In the genomic region with DNA sequence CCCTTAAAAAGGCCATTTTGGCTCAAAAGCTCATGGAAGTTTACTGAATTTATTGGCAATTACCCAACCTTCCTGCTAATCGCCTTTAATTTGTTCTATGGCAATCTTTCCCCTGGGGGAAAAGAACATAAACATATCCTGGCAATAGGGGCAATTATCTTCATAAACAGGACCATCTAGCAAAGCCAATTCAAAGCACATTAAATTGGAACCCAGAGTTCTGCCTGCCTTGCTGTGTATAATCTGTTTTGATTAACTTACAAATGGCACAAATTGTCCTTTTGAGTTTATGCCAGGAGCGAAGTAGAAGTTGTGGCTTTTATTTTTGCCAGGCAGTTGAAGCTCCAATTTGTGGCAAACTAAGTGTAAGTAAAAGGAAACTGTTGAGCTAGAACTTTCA, we compare ENCODE assay signal across 18 cellular contexts.
A peak's percentile ranks its signal among the peaks of the same experiment; 100 is the strongest.
DNase-seq lines count a peak whose midpoint lies in the region; ATAC-seq, FAIRE-seq and TF ChIP-seq lines count a peak whose summit lies in the region.
"Had no signal": no experiment of that assay in that cellular context is flagged by ENCODE, and none has a peak within 500 bp of the region (broad histone marks: within the 10 kb centered on the region; RNA-seq: fewer than 3 reads in every experiment).

No MANE protein-coding gene starts in this region.

- H2BK120ac ChIP-seq in H1 (replicated peaks; ENCODE audit: low read depth, low read length): no peak overlapping the region

- H3K18ac ChIP-seq in H1 (ENCODE audit: extremely low read depth, low read length): no peak overlapping the region

- no peak overlapping the region for H3K14ac ChIP-seq in H1 (ENCODE audit: insufficient read length)

- TF ChIP-seq EP300 in H1 (IDR thresholded peaks at IDR 0.05; ENCODE audit: borderline replicate concordance in 1 of 2, low read depth in 2 of 2, low read length in 2 of 2): no peak

- H3K9ac ChIP-seq in H1 (replicated peaks in 1 of 4; ENCODE audit: extremely low read depth in 1 of 4, low read depth in 3 of 4, low read length in 3 of 4): no peak overlapping the region

- no peak overlapping the region for H3K27ac ChIP-seq in H1 (ENCODE audit: low read depth, low read length)
- H3K27ac ChIP-seq: HL-60 had no signal

- WGBS in H1 (ENCODE audit: extremely low coverage in 1 of 2, insufficient coverage in 1 of 2, insufficient read length in 1 of 2, insufficient replicate concordance in 2 of 2, low coverage in 1 of 2, low lambda C conversion rate in 2 of 2, missing lambda C conversion rate in 1 of 2), 2 experiments: 90% methylated on average over 2 of the region's 2 CpGs; no CpG with 5 or more reads in 1 of the 2 experiments

- H3K4me3 ChIP-seq in H1 (ENCODE audit: extremely low read depth in 1 of 4, insufficient read depth in 2 of 4, low read depth in 3 of 4, low read length in 4 of 4): no peak overlapping the region

- DNase-seq in NCI-H146 (lab: John Stamatoyannopoulos, UW) (peak; percentile 50), NCI-H146 treated with DMSO at 0.1 percent for 48 hours (lab: John Stamatoyannopoulos, UW; ENCODE audit: unreplicated experiment) (no peak), NCI-H1105 (lab: John Stamatoyannopoulos, UW) (peak; percentile 98), NCI-H446 (lab: John Stamatoyannopoulos, UW) (peak; percentile 70 to 86), H1 (ENCODE audit: low read depth in 1 of 2, low spot score in 2 of 2) (no peak), putamen (ENCODE audit: low spot score) (no peak)
- DNase-seq: 8988T, DMS153, HCEC 1CT, NCI-H187, NCI-H226, NCI-H82, T-cell, T-helper 9 cell had no signal

- no peaks in the 10 kb centered on the region for H3K36me3 ChIP-seq in H1 (ENCODE audit: control insufficient read depth in 2 of 4, insufficient read depth in 4 of 4, low read length in 3 of 4)

- no peak overlapping the region for H4K91ac ChIP-seq in H1 (replicated peaks; ENCODE audit: insufficient read length, low read length)

- no peaks in the 10 kb centered on the region; the same call in 1 of the 2 replicates for H3K23me2 ChIP-seq in H1 (ENCODE audit: low read depth, low read length)

- no peaks in the 10 kb centered on the region for H3K9me3 ChIP-seq in H1 (ENCODE audit: insufficient read depth in 2 of 2, low read depth in 1 of 2, low read length in 1 of 2)

- H3K23ac ChIP-seq in H1 (ENCODE audit: insufficient read length): no peak overlapping the region

- H4K8ac ChIP-seq in H1 (ENCODE audit: extremely low read depth, insufficient read depth, low read length): no peak overlapping the region

- H3K4me2 ChIP-seq in H1 (ENCODE audit: insufficient read depth in 1 of 2, low read depth in 2 of 2, low read length in 2 of 2): no peak overlapping the region

- no peak overlapping the region for H2AK5ac ChIP-seq in H1 (ENCODE audit: low read depth, low read length)

- H3K27me3 ChIP-seq in H1 (replicated peaks in 1 of 4; ENCODE audit: control insufficient read depth in 3 of 4, extremely low read depth in 1 of 4, insufficient read depth in 3 of 4, low read length in 3 of 4): no peaks in the 10 kb centered on the region

- no peak overlapping the region for H2BK15ac ChIP-seq in H1 (ENCODE audit: low read length)

- no peak for TF ChIP-seq CTCF in H1 (IDR thresholded peaks at IDR 0.05; ENCODE audit: control extremely low read depth in 1 of 3, insufficient read depth in 1 of 3, low read depth in 1 of 3, low read length in 3 of 3)

- no peaks in the 10 kb centered on the region for H3K79me1 ChIP-seq in H1 (ENCODE audit: low read depth, low read length)

- TF ChIP-seq POLR2A in H1 (IDR thresholded peaks at IDR 0.05; ENCODE audit: control extremely low read depth in 1 of 2, low read depth in 2 of 2, low read length in 2 of 2): no peak

- H4K20me1 ChIP-seq in H1 (replicated peaks in 1 of 2; ENCODE audit: control insufficient read depth in 1 of 2, insufficient read depth in 2 of 2, low read length in 2 of 2): no peaks in the 10 kb centered on the region

- H2BK5ac ChIP-seq in H1 (ENCODE audit: low read depth, low read length): no peak overlapping the region

- H2BK12ac ChIP-seq in H1 (ENCODE audit: low read depth, low read length): no peak overlapping the region

- no peaks in the 10 kb centered on the region for H3K4me1 ChIP-seq in H1 (replicated peaks in 1 of 4; ENCODE audit: control insufficient read depth in 3 of 4, insufficient read depth in 4 of 4, low read length in 3 of 4)

- CTCF ChIA-PET in H1 (lab: Charles Lee; ENCODE audit: partially characterized antibody): interaction anchor here (1.3 kb wide), 1 partner anchor 8 kb away, joined by 4 read pairs; no protein-coding TSS in a partner anchor

- no peak for FAIRE-seq in H1 (lab: Jason Lieb, UNC)
- FAIRE-seq: HTR-8/SVneo had no signal

- H3K79me2 ChIP-seq in H1 (ENCODE audit: control insufficient read depth in 1 of 2, insufficient read depth in 2 of 2, low read length in 2 of 2): no peaks in the 10 kb centered on the region

- H2BK20ac ChIP-seq in H1 (ENCODE audit: low read length): no peak overlapping the region

- H2AFZ ChIP-seq in H1 (ENCODE audit: low read length): peak overlapping the region; percentile 47; the same call in 1 of the 2 replicates

- no peak overlapping the region for H3K56ac ChIP-seq in H1 (replicated peaks; ENCODE audit: insufficient read length, low read depth, low read length)

- ATAC-seq in HG03432 (IDR thresholded peaks at IDR 0.05; ENCODE audit: unreplicated experiment) (no peak), HG03108 (IDR thresholded peaks at IDR 0.05; ENCODE audit: unreplicated experiment) (no peak)
- ATAC-seq: T-cell had no signal

- no peak overlapping the region for H3K4ac ChIP-seq in H1 (replicated peaks; ENCODE audit: insufficient read length, low read depth, low read length)

- TF ChIP-seq RAD21 in H1 (IDR thresholded peaks at IDR 0.05 in 1 of 2, conservative IDR thresholded peaks at IDR 0.05 in 1 of 2; ENCODE audit: low read depth in 2 of 2, low read length in 2 of 2): no peak

- no peak overlapping the region for H4K5ac ChIP-seq in H1 (ENCODE audit: insufficient read length, low read depth, low read length)

- POLR2A ChIA-PET in H1 (lab: Charles Lee; ENCODE audit: partially characterized antibody): no interaction called here

TF ChIP-seq in H1, 55 proteins besides CTCF, POLR2A, EP300 and RAD21:
- TF ChIP-seq ZNF274 (IDR thresholded peaks at IDR 0.05; ENCODE audit: borderline replicate concordance, extremely low read depth, low read length) (no peak), KDM4A (IDR thresholded peaks at IDR 0.05; ENCODE audit: low read depth, low read length, severe bottlenecking) (no peak), HDAC2 (IDR thresholded peaks at IDR 0.05; ENCODE audit: borderline replicate concordance in 1 of 2, low read depth in 2 of 2, low read length in 2 of 2) (no peak), SIRT6 (IDR thresholded peaks at IDR 0.05; ENCODE audit: low read length) (no peak), JUND (IDR thresholded peaks at IDR 0.05; ENCODE audit: low read length) (no peak), GTF2F1 (IDR thresholded peaks at IDR 0.05; ENCODE audit: borderline replicate concordance, low read depth, low read length) (no peak), FOSL1 (IDR thresholded peaks at IDR 0.05; ENCODE audit: insufficient read depth, low read depth, low read length) (no peak), SAP30 (IDR thresholded peaks at IDR 0.05; ENCODE audit: insufficient read depth, insufficient replicate concordance, low read length) (no peak), SRF (IDR thresholded peaks at IDR 0.05; ENCODE audit: low read depth, low read length) (no peak), BRCA1 (IDR thresholded peaks at IDR 0.05; ENCODE audit: low read depth, low read length) (no peak), TAF1 (IDR thresholded peaks at IDR 0.05; ENCODE audit: low read depth, low read length) (no peak), ATF3 (IDR thresholded peaks at IDR 0.05; ENCODE audit: insufficient read depth, low read depth, low read length) (no peak), PHF8 (conservative IDR thresholded peaks at IDR 0.05; ENCODE audit: low read depth, low read length) (no peak), SIN3A (conservative IDR thresholded peaks at IDR 0.05 in 1 of 2, IDR thresholded peaks at IDR 0.05 in 1 of 2; ENCODE audit: low read depth in 1 of 2, low read length in 2 of 2) (no peak), TBP (IDR thresholded peaks at IDR 0.05; ENCODE audit: low read depth, low read length) (no peak), CBX8 (IDR thresholded peaks at IDR 0.05; ENCODE audit: borderline replicate concordance, low read depth, low read length) (no peak), TEAD4 (IDR thresholded peaks at IDR 0.05; ENCODE audit: low read depth, low read length) (no peak), BCL11A (IDR thresholded peaks at IDR 0.05; ENCODE audit: low read depth in 2 of 2, low read length in 2 of 2) (no peak)

Comparison
In these comparisons a context has a peak if more than half of its experiments do, and no peak if none do; other contexts are left out.
1. DNase-seq: peak in NCI-H146 (single experiment), NCI-H1105 (single experiment) and NCI-H446 (2 of 2); none in NCI-H146 treated with DMSO at 0.1 percent for 48 hours (single experiment), H1 (0 of 2) and putamen (single experiment).